In the genomic region with DNA sequence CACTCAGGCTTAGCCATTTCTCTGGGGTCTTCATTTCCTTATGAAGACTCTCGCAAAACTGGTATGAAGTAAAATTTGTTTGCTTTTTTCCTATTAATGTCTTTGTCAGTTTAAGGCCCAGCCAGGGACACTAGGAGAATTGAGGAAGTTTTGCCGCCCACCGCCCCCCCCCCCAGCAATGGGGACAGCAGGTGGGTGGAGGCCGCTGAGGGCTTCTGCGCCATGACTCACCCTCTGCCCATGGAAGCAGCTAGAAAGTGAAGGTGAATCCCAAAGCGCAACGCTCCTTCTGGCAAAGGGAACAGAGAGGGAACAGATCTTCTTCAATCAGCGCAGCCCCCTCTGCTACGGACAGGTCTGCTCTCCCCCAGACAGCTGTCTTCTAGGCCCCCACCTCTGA, we compare ENCODE assay signal across 14 cellular contexts. TPM values are rescaled to one million over a fixed set of nuclear protein-coding genes. Genes with fewer than 3 reads are reported as not detected.
DNase-seq lines count a peak whose midpoint lies in the region; ATAC-seq and TF ChIP-seq lines count a peak whose summit lies in the region.
"Had no signal": no experiment of that assay in that cellular context is flagged by ENCODE, and none has a peak within 500 bp of the region (broad histone marks: within the 10 kb centered on the region; RNA-seq: fewer than 3 reads in every experiment).

No MANE protein-coding gene starts in this region.

- H3K27me3 ChIP-seq in HCT116 (ENCODE audit: insufficient read depth, low read length) (no peaks in the 10 kb centered on the region), H7 (ENCODE audit: control insufficient read depth, insufficient read depth, low read length) (no peaks in the 10 kb centered on the region)

- H3K27me3 Mint-ChIP-seq in CD14-positive monocyte (ENCODE audit: low read depth in 3 of 3): no peaks in the 10 kb centered on the region
- H3K27me3 Mint-ChIP-seq in activated T-helper 17 cell treated with anti-CD3 and anti-CD28 coated beads, Interleukin-2, amount 50 U/mL, for 72 hours: no peaks in the 10 kb centered on the region
- H3K27me3 Mint-ChIP-seq in natural killer cell treated with Interleukin-12 subunit alpha and Interleukin-12 subunit beta and Interleukin-15 and Interleukin-18, amount 100 ng/mL, for 72 hours: no peaks in the 10 kb centered on the region

- no peaks in the 10 kb centered on the region for H4K20me1 ChIP-seq in HCT116 (ENCODE audit: insufficient read depth)

- H3K36me3 Mint-ChIP-seq in CD14-positive monocyte: peaks cover 52 to 57% of the 10 kb centered on the region in 2 donors
- H3K36me3 Mint-ChIP-seq in activated T-helper 17 cell treated with anti-CD3 and anti-CD28 coated beads, Interleukin-2, amount 50 U/mL, for 72 hours (ENCODE audit: low read depth): peaks cover 78% of the 10 kb centered on the region
- peaks cover 23% of the 10 kb centered on the region for H3K36me3 Mint-ChIP-seq in natural killer cell treated with Interleukin-12 subunit alpha and Interleukin-12 subunit beta and Interleukin-15 and Interleukin-18, amount 100 ng/mL, for 72 hours

- H3K4me1 ChIP-seq in HCT116 (ENCODE audit: control insufficient read depth in 1 of 2, insufficient read depth in 2 of 2, low read length in 2 of 2): peaks cover 42 to 65% of the 10 kb centered on the region in 2 experiments

- TF ChIP-seq POLR2A in HCT116 (IDR thresholded peaks at IDR 0.05; ENCODE audit: borderline replicate concordance, extremely low read depth, insufficient read depth, insufficient read length): no peak

- peaks cover 72% of the 10 kb centered on the region for H3K4me1 Mint-ChIP-seq in CD14-positive monocyte
- H3K4me1 Mint-ChIP-seq in activated T-helper 17 cell treated with anti-CD3 and anti-CD28 coated beads, Interleukin-2, amount 50 U/mL, for 72 hours: peaks cover 28% of the 10 kb centered on the region
- peaks cover 56 to 59% of the 10 kb centered on the region in 2 donors for H3K4me1 Mint-ChIP-seq in natural killer cell treated with Interleukin-12 subunit alpha and Interleukin-12 subunit beta and Interleukin-15 and Interleukin-18, amount 100 ng/mL, for 72 hours (ENCODE audit: low read depth in 2 of 2)

- no peak for TF ChIP-seq RAD21 in HCT116 (IDR thresholded peaks at IDR 0.05; ENCODE audit: low read depth)

- H3K27ac ChIP-seq in HCT116 (ENCODE audit: low read depth, low read length): peak overlapping the region; percentile 89; the same call in 1 of the 2 replicates
- H3K27ac ChIP-seq: GM23248 had no signal

- CTCF ChIA-PET in HCT116 (lab: Charles Lee): no interaction called here

- POLR2A ChIA-PET in HCT116 (lab: Charles Lee): interaction anchor here (0.7 to 0.8 kb wide), 3 partner anchors 39 to 157 kb away, joined by 3 to 4 read pairs (median 4); partner anchors contain the start of gene MARF1

- H3K36me3 ChIP-seq in HCT116 (ENCODE audit: control insufficient read depth in 1 of 2, insufficient read depth in 2 of 2, low read length in 2 of 2): peaks cover 11 to 26% of the 10 kb centered on the region in 2 experiments; a peak in 2 of 4 replicates
- H3K36me3 ChIP-seq in H7 (replicated peaks; ENCODE audit: control insufficient read depth, insufficient read depth, low read length): peaks cover 5% of the 10 kb centered on the region

- H2AFZ ChIP-seq in HCT116 (ENCODE audit: low read depth, low read length, poor library complexity, severe bottlenecking): no peak overlapping the region
- H2AFZ ChIP-seq: GM23248 had no signal

- peak overlapping the region; percentile 90 to 99 (median 94) for H3K27ac Mint-ChIP-seq in CD14-positive monocyte
- H3K27ac Mint-ChIP-seq in activated T-helper 17 cell treated with anti-CD3 and anti-CD28 coated beads, Interleukin-2, amount 50 U/mL, for 72 hours: peak overlapping the region; percentile 55
- H3K27ac Mint-ChIP-seq in natural killer cell treated with Interleukin-12 subunit alpha and Interleukin-12 subunit beta and Interleukin-15 and Interleukin-18, amount 100 ng/mL, for 72 hours: peak overlapping the region; percentile 67 to 91

- no peaks in the 10 kb centered on the region for H3K9me2 ChIP-seq in HCT116 (ENCODE audit: insufficient read depth)

- peaks cover 0 to 2% (median 0%) of the 10 kb centered on the region in 7 donors for H3K9me3 Mint-ChIP-seq in CD14-positive monocyte
- H3K9me3 Mint-ChIP-seq in activated T-helper 17 cell treated with anti-CD3 and anti-CD28 coated beads, Interleukin-2, amount 50 U/mL, for 72 hours: no peaks in the 10 kb centered on the region
- H3K9me3 Mint-ChIP-seq in natural killer cell treated with Interleukin-12 subunit alpha and Interleukin-12 subunit beta and Interleukin-15 and Interleukin-18, amount 100 ng/mL, for 72 hours: no peaks in the 10 kb centered on the region

- H3K9me3 ChIP-seq in HCT116 (ENCODE audit: control insufficient read depth in 1 of 2, insufficient read depth in 1 of 2, low read depth in 1 of 2, low read length in 2 of 2): no peaks in the 10 kb centered on the region

- no peaks in the 10 kb centered on the region for H3K79me2 ChIP-seq in HCT116 (ENCODE audit: insufficient read depth, low read length)

- TF ChIP-seq CTCF in CD14-positive monocyte (IDR thresholded peaks at IDR 0.05): no peak
- TF ChIP-seq CTCF in HCT116 (IDR thresholded peaks at IDR 0.05 in 2 of 3, conservative IDR thresholded peaks at IDR 0.05 in 1 of 3; ENCODE audit: borderline replicate concordance in 1 of 3, insufficient read depth in 1 of 3, low read depth in 2 of 3, low read length in 2 of 3): no peak
- TF ChIP-seq CTCF in GM20000 (IDR thresholded peaks at IDR 0.05; ENCODE audit: extremely low read depth, missing control alignments): no peak

- DNase-seq in CD14-positive monocyte (ENCODE audit: low spot score): peak; percentile 83
- no peak for DNase-seq in HCT116 (ENCODE audit: low read depth, low spot score)
- no peak for DNase-seq in natural killer cell treated with Interleukin-12 subunit alpha and Interleukin-12 subunit beta and Interleukin-15 and Interleukin-18, amount 100 ng/mL, for 72 hours (ENCODE audit: low spot score)
- no peak for DNase-seq in H7
- DNase-seq in GM20000 (ENCODE audit: low spot score): no peak
- no peak for DNase-seq in NCI-H1417 (lab: John Stamatoyannopoulos, UW)
- no peak for DNase-seq in DMS79 (lab: John Stamatoyannopoulos, UW)
- DNase-seq: activated CD4-positive, alpha-beta T cell treated with anti-CD3 and anti-CD28 coated beads, Interleukin-2, amount 50 U/mL, for 48 hours; activated gamma-delta T cell treated with Interleukin-2 at 50 U/mL for 16 hours; DND-41; GM23248; NCI-H1105; stimulated activated naive CD4-positive, alpha-beta T cell had no signal

- H3K9ac ChIP-seq in HCT116 (ENCODE audit: low read length): no peak overlapping the region
- H3K9ac ChIP-seq: GM23248 had no signal

- ATAC-seq in HCT116: no peak
- ATAC-seq in activated T-helper 17 cell treated with anti-CD3 and anti-CD28 coated beads, Interleukin-2, amount 50 U/mL, for 72 hours (replicated peaks): no peak
- ATAC-seq in natural killer cell treated with Interleukin-12 subunit alpha and Interleukin-12 subunit beta and Interleukin-15 and Interleukin-18, amount 100 ng/mL, for 72 hours: no peak

- no peak overlapping the region for H3K4me3 ChIP-seq in HCT116 (replicated peaks in 1 of 2; ENCODE audit: low read depth in 1 of 2, low read length in 2 of 2)
- H3K4me3 ChIP-seq in H7 (ENCODE audit: insufficient read depth, low read depth, low read length): no peak overlapping the region
- H3K4me3 ChIP-seq: GM23248 had no signal

- BruUV-seq in HCT116 (replicated peaks; lab: Mats Ljungman, UMichigan): no TSS peak

- peak overlapping the region in 1 of 2 donors; percentile 37 for H3K4me3 Mint-ChIP-seq in CD14-positive monocyte
- no peak overlapping the region for H3K4me3 Mint-ChIP-seq in activated T-helper 17 cell treated with anti-CD3 and anti-CD28 coated beads, Interleukin-2, amount 50 U/mL, for 72 hours
- peak overlapping the region; percentile 2 for H3K4me3 Mint-ChIP-seq in natural killer cell treated with Interleukin-12 subunit alpha and Interleukin-12 subunit beta and Interleukin-15 and Interleukin-18, amount 100 ng/mL, for 72 hours

- H3K4me2 ChIP-seq in HCT116 (ENCODE audit: low read length): peak overlapping the region; percentile 58; the same call in 1 of the 2 replicates

- RAD21 ChIA-PET in HCT116 (lab: Charles Lee; ENCODE audit: low non-redundant PET in 1 of 2, low total read pairs in 2 of 2, uncharacterized antibody in 2 of 2, unreplicated experiment in 2 of 2): no interaction called here

- intact Hi-C loops in CD14-positive monocyte (cut with micrococcal nuclease): loop anchor here (5.0 to 10.0 kb wide), 4 partner anchors 49 to 82 kb away; partner anchors contain the start of gene MARF1 (in 1 of the 2)
- intact Hi-C loops in HCT116 (cut with micrococcal nuclease): loop anchor here (5.0 kb wide), 1 partner anchor 111 kb away; no protein-coding TSS in a partner anchor

TF ChIP-seq in HCT116, 20 proteins besides CTCF, POLR2A, EP300 and RAD21:
- TF ChIP-seq EZH2phosphoT487 (IDR thresholded peaks at IDR 0.05; ENCODE audit: borderline replicate concordance) (no peak), JUND (IDR thresholded peaks at IDR 0.05) (peak; percentile 39; the same call in 1 of the 2 replicates), SP1 (IDR thresholded peaks at IDR 0.05; ENCODE audit: low read depth) (0 out of 2 replicates have a peak, but pooled peaks have one; percentile 16), EGR1 (IDR thresholded peaks at IDR 0.05; ENCODE audit: low read depth) (peak; percentile 57)
- TF ChIP-seq, protein P1, sequence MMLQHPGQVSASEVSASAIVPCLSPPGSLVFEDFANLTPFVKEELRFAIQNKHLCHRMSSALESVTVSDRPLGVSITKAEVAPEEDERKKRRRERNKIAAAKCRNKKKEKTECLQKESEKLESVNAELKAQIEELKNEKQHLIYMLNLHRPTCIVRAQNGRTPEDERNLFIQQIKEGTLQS (IDR thresholded peaks at IDR 0.05): no peak
TF ChIP-seq in HCT116: peak in this region for 3.

RNA-seq across cellular contexts. Expression of gene MARF1, which starts 49.7 kb away (rescaled TPM):
- polyA plus RNA-seq in CD14-positive monocyte: 1 to 10 TPM; 5.7 to 9.8 TPM
- 59.4 TPM for total RNA-seq in HCT116 (2021; ENCODE audit: unreplicated experiment)
- 22.0 and 22.9 TPM in 2 replicates for polyA plus RNA-seq in HCT116 (2012)
- 100 to 1,000 TPM in 1 of 2 donors, 10 to 100 TPM in 1; 85.0 to 120 TPM for total RNA-seq in activated T-helper 17 cell treated with anti-CD3 and anti-CD28 coated beads, Interleukin-2, amount 50 U/mL, for 72 hours
- total RNA-seq in natural killer cell treated with Interleukin-12 subunit alpha and Interleukin-12 subunit beta and Interleukin-15 and Interleukin-18, amount 100 ng/mL, for 72 hours: 10 to 100 TPM; 63.9 to 76.0 TPM
- 5.3 and 8.2 TPM in 2 replicates for total RNA-seq in H7 (2014; rRNA removed; shearing (Covaris generic))

RNA-seq across cellular contexts. Expression of gene NDE1, which starts 56.8 kb away (rescaled TPM):
- polyA plus RNA-seq in CD14-positive monocyte: 10 to 100 TPM; 26.0 to 28.0 TPM
- total RNA-seq in HCT116 (2021; ENCODE audit: unreplicated experiment): 103 TPM
- 70.0 and 86.2 TPM in 2 replicates for polyA plus RNA-seq in HCT116 (2012)
- 100 to 1,000 TPM; 112 to 117 TPM for total RNA-seq in activated T-helper 17 cell treated with anti-CD3 and anti-CD28 coated beads, Interleukin-2, amount 50 U/mL, for 72 hours
- 100 to 1,000 TPM in 1 of 2 donors, 10 to 100 TPM in 1; 95.0 to 151 TPM for total RNA-seq in natural killer cell treated with Interleukin-12 subunit alpha and Interleukin-12 subunit beta and Interleukin-15 and Interleukin-18, amount 100 ng/mL, for 72 hours
- total RNA-seq in H7 (2014; rRNA removed; shearing (Covaris generic)): 28.7 and 34.5 TPM in 2 replicates
